ENCODE assay signal across 1 cellular context in genomic region chr12:103929909-103930786, GRCh38.
TF ChIP-seq lines count a peak whose summit lies in the region.

Gene HSP90B1 (plus strand): TSS chr12:103930410. CDS start chr12:103930516, 106 bp downstream.

TF ChIP-seq in HepG2, 621 proteins besides CTCF, POLR2A, EP300 and RAD21 (continued from another document and continues in another):
- TF ChIP-seq ARID3A (IDR thresholded peaks at IDR 0.05; ENCODE audit: low read depth, low read length), result no peak
- no peak for TF ChIP-seq GRHL1 (CRISPR knock-in tag; conservative IDR thresholded peaks at IDR 0.05)
- TF ChIP-seq HNRNPL (IDR thresholded peaks at IDR 0.05; ENCODE audit: low read depth, low read length), result 0 out of 2 replicates have a peak, but pooled peaks have one; percentile 26
- 0 out of 2 replicates have a peak, but pooled peaks have one; percentile 50 for TF ChIP-seq ZNF816 (CRISPR knock-in tag; IDR thresholded peaks at IDR 0.05; ENCODE audit: borderline replicate concordance)
- TF ChIP-seq ZNF547 (CRISPR knock-in tag; IDR thresholded peaks at IDR 0.05), result peak; percentile 46; the same call in 1 of the 2 replicates
- TF ChIP-seq MYC (CRISPR knock-in tag; IDR thresholded peaks at IDR 0.05; ENCODE audit: borderline replicate concordance), result peak; percentile 95
- peak; percentile 17 for TF ChIP-seq FOXA3 (CRISPR knock-in tag; IDR thresholded peaks at IDR 0.05)
- TF ChIP-seq KLF12 (CRISPR knock-in tag; IDR thresholded peaks at IDR 0.05; ENCODE audit: borderline replicate concordance), result peak; percentile 83; the same call in 1 of the 2 replicates
- TF ChIP-seq HIC2 (CRISPR knock-in tag; IDR thresholded peaks at IDR 0.05; ENCODE audit: low read depth), result no peak
- TF ChIP-seq, protein P1, sequence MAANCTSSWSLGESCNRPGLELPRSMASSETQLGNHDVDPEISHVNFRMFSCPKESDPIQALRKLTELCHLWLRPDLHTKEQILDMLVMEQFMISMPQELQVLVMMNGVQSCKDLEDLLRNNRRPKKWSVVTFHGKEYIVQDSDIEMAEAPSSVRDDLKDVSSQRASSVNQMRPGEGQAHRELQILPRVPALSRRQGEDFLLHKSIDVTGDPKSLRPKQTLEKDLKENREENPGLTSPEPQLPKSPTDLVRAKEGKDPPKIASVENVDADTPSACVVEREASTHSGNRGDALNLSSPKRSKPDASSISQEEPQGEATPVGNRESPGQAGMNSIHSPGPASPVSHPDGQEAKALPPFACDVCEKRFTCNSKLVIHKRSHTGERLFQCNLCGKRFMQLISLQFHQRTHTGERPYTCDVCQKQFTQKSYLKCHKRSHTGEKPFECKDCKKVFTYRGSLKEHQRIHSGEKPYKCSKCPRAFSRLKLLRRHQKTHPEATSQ (CRISPR knock-in tag; IDR thresholded peaks at IDR 0.05; ENCODE audit: borderline replicate concordance), result peak; percentile 69; the same call in 1 of the 2 replicates
- TF ChIP-seq TOPORS (CRISPR knock-in tag; IDR thresholded peaks at IDR 0.05), result no peak
- no peak for TF ChIP-seq AHR (CRISPR knock-in tag; IDR thresholded peaks at IDR 0.05)
- TF ChIP-seq NCOA1 (CRISPR knock-in tag; IDR thresholded peaks at IDR 0.05), result no peak
- 0 out of 2 replicates have a peak, but pooled peaks have one; percentile 40 for TF ChIP-seq ZNF12 (CRISPR knock-in tag; IDR thresholded peaks at IDR 0.05)
- peak; percentile 61 for TF ChIP-seq KAT8 (CRISPR knock-in tag; IDR thresholded peaks at IDR 0.05)
- TF ChIP-seq ZNF615 (CRISPR knock-in tag; IDR thresholded peaks at IDR 0.05; ENCODE audit: borderline replicate concordance), result no peak
- no peak; the same call in 1 of the 2 replicates for TF ChIP-seq ZBTB43 (CRISPR knock-in tag; conservative IDR thresholded peaks at IDR 0.05)
- no peak for TF ChIP-seq ETS1 (CRISPR knock-in tag; IDR thresholded peaks at IDR 0.05)
- TF ChIP-seq ZSCAN20 (CRISPR knock-in tag; IDR thresholded peaks at IDR 0.05; ENCODE audit: borderline replicate concordance), result 0 out of 2 replicates have a peak, but pooled peaks have one; percentile 41
- TF ChIP-seq, protein P2, sequence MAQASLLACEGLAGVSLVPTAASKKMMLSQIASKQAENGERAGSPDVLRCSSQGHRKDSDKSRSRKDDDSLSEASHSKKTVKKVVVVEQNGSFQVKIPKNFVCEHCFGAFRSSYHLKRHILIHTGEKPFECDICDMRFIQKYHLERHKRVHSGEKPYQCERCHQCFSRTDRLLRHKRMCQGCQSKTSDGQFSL (CRISPR knock-in tag; IDR thresholded peaks at IDR 0.05), result peak; percentile 97
- TF ChIP-seq DR1 (CRISPR knock-in tag; IDR thresholded peaks at IDR 0.05), result peak; percentile 98
- no peak for TF ChIP-seq ZIK1 (CRISPR knock-in tag; IDR thresholded peaks at IDR 0.05; ENCODE audit: borderline replicate concordance, low read depth)
- peak; percentile 24; the same call in 1 of the 2 replicates for TF ChIP-seq ZNF670 (CRISPR knock-in tag; IDR thresholded peaks at IDR 0.05; ENCODE audit: borderline replicate concordance)
- TF ChIP-seq ZC3H13 (CRISPR knock-in tag; IDR thresholded peaks at IDR 0.05), result peak; percentile 86; the same call in 1 of the 2 replicates
- TF ChIP-seq ZBTB44 (CRISPR knock-in tag; IDR thresholded peaks at IDR 0.05), result no peak
- TF ChIP-seq BRCA1 (CRISPR knock-in tag; IDR thresholded peaks at IDR 0.05), result no peak
- no peak for TF ChIP-seq MTA3 (CRISPR knock-in tag; IDR thresholded peaks at IDR 0.05)
- no peak for TF ChIP-seq SUZ12 (IDR thresholded peaks at IDR 0.05; ENCODE audit: low read depth, low read length)
- no peak for TF ChIP-seq ZNF264 (CRISPR knock-in tag; IDR thresholded peaks at IDR 0.05)
- TF ChIP-seq CREB1 (IDR thresholded peaks at IDR 0.05), result peak; percentile 87
- peak; percentile 91 for TF ChIP-seq CREB1 (CRISPR knock-in tag; IDR thresholded peaks at IDR 0.05)
- peak; percentile 86 for TF ChIP-seq ZBTB2 (CRISPR knock-in tag; IDR thresholded peaks at IDR 0.05; ENCODE audit: low read depth)
- no peak for TF ChIP-seq BCLAF1 (IDR thresholded peaks at IDR 0.05)
- peak; percentile 94 for TF ChIP-seq RFXANK (CRISPR knock-in tag; IDR thresholded peaks at IDR 0.05)
- no peak for TF ChIP-seq ZBTB1 (CRISPR knock-in tag; IDR thresholded peaks at IDR 0.05; ENCODE audit: borderline replicate concordance)
- TF ChIP-seq, protein P3, sequence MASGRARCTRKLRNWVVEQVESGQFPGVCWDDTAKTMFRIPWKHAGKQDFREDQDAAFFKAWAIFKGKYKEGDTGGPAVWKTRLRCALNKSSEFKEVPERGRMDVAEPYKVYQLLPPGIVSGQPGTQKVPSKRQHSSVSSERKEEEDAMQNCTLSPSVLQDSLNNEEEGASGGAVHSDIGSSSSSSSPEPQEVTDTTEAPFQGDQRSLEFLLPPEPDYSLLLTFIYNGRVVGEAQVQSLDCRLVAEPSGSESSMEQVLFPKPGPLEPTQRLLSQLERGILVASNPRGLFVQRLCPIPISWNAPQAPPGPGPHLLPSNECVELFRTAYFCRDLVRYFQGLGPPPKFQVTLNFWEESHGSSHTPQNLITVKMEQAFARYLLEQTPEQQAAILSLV (CRISPR knock-in tag; IDR thresholded peaks at IDR 0.05; ENCODE audit: borderline replicate concordance), result peak; percentile 39; the same call in 1 of the 2 replicates
- no peak for TF ChIP-seq U2AF1 (optimal IDR thresholded peaks at IDR 0.05; ENCODE audit: low read depth, low read length)
- peak; percentile 81 for TF ChIP-seq ATF1 (CRISPR knock-in tag; IDR thresholded peaks at IDR 0.05)
- TF ChIP-seq SMAD1 (CRISPR knock-in tag; IDR thresholded peaks at IDR 0.05; ENCODE audit: borderline replicate concordance, low read depth), result peak; percentile 93
- TF ChIP-seq KDM5B (CRISPR knock-in tag; IDR thresholded peaks at IDR 0.05; ENCODE audit: borderline replicate concordance), result peak; percentile 76; the same call in 1 of the 2 replicates
- TF ChIP-seq NONO (IDR thresholded peaks at IDR 0.05), result no peak
- peak; percentile 97 for TF ChIP-seq NONO (CRISPR knock-in tag; conservative IDR thresholded peaks at IDR 0.05)
- no peak for TF ChIP-seq SCMH1 (CRISPR knock-in tag; IDR thresholded peaks at IDR 0.05; ENCODE audit: borderline replicate concordance)
- TF ChIP-seq MBNL3 (CRISPR knock-in tag; conservative IDR thresholded peaks at IDR 0.05), result no peak
- TF ChIP-seq POGZ (CRISPR knock-in tag; IDR thresholded peaks at IDR 0.05), result peak; percentile 96
- TF ChIP-seq ZNF296 (CRISPR knock-in tag; conservative IDR thresholded peaks at IDR 0.05), result no peak
- no peak for TF ChIP-seq SNRNP70 (IDR thresholded peaks at IDR 0.05; ENCODE audit: low read depth, low read length)
- peak; percentile 91; the same call in 1 of the 2 replicates for TF ChIP-seq CCDC6 (CRISPR knock-in tag; IDR thresholded peaks at IDR 0.05)
- TF ChIP-seq, protein P4, sequence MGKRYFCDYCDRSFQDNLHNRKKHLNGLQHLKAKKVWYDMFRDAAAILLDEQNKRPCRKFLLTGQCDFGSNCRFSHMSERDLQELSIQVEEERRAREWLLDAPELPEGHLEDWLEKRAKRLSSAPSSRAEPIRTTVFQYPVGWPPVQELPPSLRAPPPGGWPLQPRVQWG (CRISPR knock-in tag; IDR thresholded peaks at IDR 0.05; ENCODE audit: borderline replicate concordance, low read depth), result no peak
- TF ChIP-seq SRSF1 (optimal IDR thresholded peaks at IDR 0.05; ENCODE audit: low read depth, low read length), result no peak
- TF ChIP-seq ZNF143 (CRISPR knock-in tag; IDR thresholded peaks at IDR 0.05), result peak; percentile 86
